ENCODE assay signal across 8 cellular contexts in the genomic region with DNA sequence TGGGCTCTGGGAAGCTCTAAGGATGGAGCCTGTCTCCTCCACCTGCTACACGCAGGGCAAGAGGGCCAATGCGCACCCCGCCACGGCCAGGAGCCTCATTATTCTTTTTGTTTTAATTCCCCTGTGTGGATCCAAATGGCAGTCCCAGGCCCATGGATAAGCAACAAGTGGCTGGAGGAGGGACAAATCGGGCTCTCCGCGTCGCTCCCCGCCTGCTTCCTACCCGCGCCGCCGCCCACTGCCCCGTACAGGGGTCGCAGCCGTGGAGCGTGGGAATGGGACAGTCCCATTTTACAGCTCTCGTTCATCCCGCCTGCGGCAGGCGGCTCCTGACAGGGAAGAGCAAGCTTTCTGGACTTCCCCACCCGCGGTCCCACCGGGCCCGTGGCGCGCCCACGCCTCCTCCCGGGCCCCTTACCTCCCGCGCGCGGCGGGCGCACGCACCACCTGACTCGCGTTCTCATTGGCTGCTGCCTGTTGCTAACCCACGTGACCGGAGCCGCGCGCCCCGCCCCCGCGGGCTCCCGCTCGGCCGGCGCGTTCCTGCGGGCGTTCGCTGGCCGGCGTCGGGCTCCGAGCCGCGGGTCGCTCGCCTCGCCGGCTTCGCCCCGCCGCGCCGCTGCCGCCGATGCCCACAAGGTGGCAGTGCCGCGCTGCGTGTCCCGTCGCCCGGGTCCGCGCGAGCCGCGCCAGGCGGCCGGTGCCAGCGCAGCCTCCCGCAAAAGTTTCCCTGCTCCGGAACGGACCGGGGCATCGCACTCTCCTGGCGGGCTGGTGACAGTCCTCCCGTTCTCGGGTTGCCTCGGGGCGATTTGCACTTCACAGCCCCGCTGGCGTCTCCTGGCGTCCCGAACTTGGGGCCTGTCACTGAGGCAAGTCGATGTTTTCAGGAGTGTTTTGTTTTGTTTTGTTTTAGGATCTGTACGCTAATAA.
DNase-seq lines count a peak whose midpoint lies in the region; TF ChIP-seq lines count a peak whose summit lies in the region.

No MANE protein-coding gene starts in this region.

- intact Hi-C loops in stomach (cut with DNase I; ENCODE audit: low total_unique reads) = no loop called here

- peaks cover 13% of the 10 kb centered on the region for H3K27me3 Mint-ChIP-seq in neural crest cell (ENCODE audit: low read depth)

- H3K36me3 ChIP-seq in ES-I3 (ENCODE audit: insufficient read depth, low read length) = no peaks in the 10 kb centered on the region
- H3K36me3 ChIP-seq in stomach = no peaks in the 10 kb centered on the region

- TF ChIP-seq EP300 in stomach (IDR thresholded peaks at IDR 0.05) = no peak

- TF ChIP-seq CTCF in LNCAP (IDR thresholded peaks at IDR 0.05) = peak; percentile 87
- peak; percentile 9 for TF ChIP-seq CTCF in foreskin fibroblast (IDR thresholded peaks at IDR 0.05; ENCODE audit: low read depth, low read length)
- TF ChIP-seq CTCF in neural crest cell (conservative IDR thresholded peaks at IDR 0.05) = peak; percentile 78
- peak in 3 of 7 experiments; percentile 48 to 96 (median 66) for TF ChIP-seq CTCF in stomach (IDR thresholded peaks at IDR 0.05)

- peak overlapping the region; percentile 81 to 94 (median 85) for H3K27ac ChIP-seq in stomach

- peak; percentile 81 for DNase-seq in GOT3 (lab: John Stamatoyannopoulos, UW)
- DNase-seq in activated gamma-delta T cell (lab: John Stamatoyannopoulos, UW) = peak; percentile 87
- DNase-seq in foreskin fibroblast = peak; percentile 89 to 97
- peak; percentile 91 for DNase-seq in neural crest cell (ENCODE audit: low read depth, low spot score)
- DNase-seq in stomach = peak; percentile 96

- no peaks in the 10 kb centered on the region for H3K9me3 Mint-ChIP-seq in neural crest cell

- 1 to 3% (median 1%) methylated on average over 44 to 101 of the region's 101 CpGs for WGBS in stomach, 5 donors

- no peaks in the 10 kb centered on the region for H3K36me3 Mint-ChIP-seq in neural crest cell (ENCODE audit: low read depth)

- H3K9me3 ChIP-seq in ES-I3 (ENCODE audit: control insufficient read depth, insufficient read depth, low read length) (no peaks in the 10 kb centered on the region), stomach (no peaks in the 10 kb centered on the region)

- H3K4me3 ChIP-seq in foreskin fibroblast (ENCODE audit: low read depth in 1 of 2, low read length in 2 of 2) = peak overlapping the region; percentile 62 to 67
- peak overlapping the region; percentile 59 to 79 (median 71) for H3K4me3 ChIP-seq in stomach

- H3K27me3 ChIP-seq in stomach = no peaks in the 10 kb centered on the region

- H3K4me1 ChIP-seq in ES-I3 (ENCODE audit: insufficient read depth, low read length) (peaks cover 5% of the 10 kb centered on the region; the same call in 1 of the 2 replicates), stomach (peaks cover 12 to 25% (median 22%) of the 10 kb centered on the region in 4 donors)

- TF ChIP-seq POLR2A in Raji (IDR thresholded peaks at IDR 0.05; ENCODE audit: insufficient read depth, low read depth, low read length) (peak; percentile 81), stomach (IDR thresholded peaks at IDR 0.05) (peak in 2 of 4 donors; percentile 15 to 40)

- H3K9ac ChIP-seq in ES-I3 (ENCODE audit: low read depth, low read length) = peak overlapping the region; percentile 75

- H3K4me3 Mint-ChIP-seq in neural crest cell = peak overlapping the region; percentile 87

- peaks cover 23% of the 10 kb centered on the region for H3K4me1 Mint-ChIP-seq in neural crest cell

- H3K27ac Mint-ChIP-seq in neural crest cell (ENCODE audit: unreplicated experiment) = no peak overlapping the region

Comparison
In these comparisons a context has a peak if more than half of its experiments do, and no peak if none do; other contexts are left out.
1. Peak in every context shown above with its lines: DNase-seq, H3K4me3 ChIP-seq and H3K27ac ChIP-seq.